Comparison of ENCODE assay signal across 23 cellular contexts in genomic region chr14:69886843-69887242, GRCh38. TPM values are rescaled to one million over a fixed set of nuclear protein-coding genes. Genes with fewer than 3 reads are reported as not detected.
DNase-seq lines count a peak whose midpoint lies in the region; TF ChIP-seq lines count a peak whose summit lies in the region.
"Had no signal": no experiment of that assay in that cellular context is flagged by ENCODE, and none has a peak within 500 bp of the region (broad histone marks: within the 10 kb centered on the region; RNA-seq: fewer than 3 reads in every experiment).

No MANE protein-coding gene starts in this region.

- no peaks in the 10 kb centered on the region for H4K20me1 ChIP-seq in MM.1S (ENCODE audit: insufficient read depth, low read length)
- H4K20me1 ChIP-seq in osteoblast (ENCODE audit: insufficient read depth, low read length) = no peaks in the 10 kb centered on the region

- H3K36me3 ChIP-seq in MM.1S (replicated peaks; ENCODE audit: insufficient read depth, low read length) (no peaks in the 10 kb centered on the region), osteoblast (ENCODE audit: insufficient read depth, low read length) (no peaks in the 10 kb centered on the region)
- H3K36me3 ChIP-seq: Peyer's patch, thoracic aorta had no signal

- DNase-seq in DMS 273 treated with DMSO at 0.1 percent for 48 hours (lab: John Stamatoyannopoulos, UW) = peak; percentile 19
- DNase-seq in MM.1S = no peak
- no peak for DNase-seq in epithelial cell of prostate (ENCODE audit: low read depth, low spot score)
- DNase-seq in osteoblast (ENCODE audit: insufficient read length, low spot score, missing footprints) = peak; percentile 89
- DNase-seq in NCI-H128 (lab: John Stamatoyannopoulos, UW; ENCODE audit: unreplicated experiment) = no peak
- no peak for DNase-seq in DMS79 (lab: John Stamatoyannopoulos, UW)
- no peak for DNase-seq in cerebellar nuclear complex (lab: John Stamatoyannopoulos, UW)
- DNase-seq in activated gamma-delta T cell (lab: John Stamatoyannopoulos, UW) = no peak
- DNase-seq: activated CD4-positive, alpha-beta memory T cell treated with anti-CD3 and anti-CD28 coated beads for 36 hours; activated naive CD4-positive, alpha-beta T cell treated with anti-CD3 and anti-CD28 coated beads, Interleukin-2, amount 50 U/mL, for 16 hours; activated T-cell treated with anti-CD3 and anti-CD28 coated beads for 4 hours; body of pancreas; GDM1; head of caudate nucleus; left ventricle myocardium superior; NCI-H1694 treated with DMSO at 0.1 percent for 48 hours; NCI-H345; Peyer's patch; retina; stimulated activated CD4-positive, alpha-beta T cell treated with anti-CD3 and anti-CD28 coated beads, Interleukin-15, amount 100 ng/mL, for 24 hours had no signal

- H3K4me1 ChIP-seq in MM.1S (ENCODE audit: low read length) (peaks cover 10% of the 10 kb centered on the region; the same call in 1 of the 2 replicates), osteoblast (ENCODE audit: insufficient read depth, low read length) (peaks cover 21% of the 10 kb centered on the region)
- H3K4me1 ChIP-seq: Peyer's patch had no signal

- TF ChIP-seq CTCF in MM.1S (IDR thresholded peaks at IDR 0.05; ENCODE audit: low read length) (no peak), osteoblast (IDR thresholded peaks at IDR 0.05; ENCODE audit: extremely low read depth, low read depth, low read length) (no peak)

- peak overlapping the region; percentile 29; the same call in 1 of the 2 replicates for H3K4me2 ChIP-seq in MM.1S (ENCODE audit: low read depth, low read length)
- H3K4me2 ChIP-seq in osteoblast (ENCODE audit: insufficient read depth, low read length) = peak overlapping the region; percentile 50

- H3K79me2 ChIP-seq in MM.1S (ENCODE audit: low read length) (peaks cover 18% of the 10 kb centered on the region; the same call in 1 of the 2 replicates), osteoblast (ENCODE audit: insufficient read depth, low read length) (no peaks in the 10 kb centered on the region)

- H3K9me3 ChIP-seq in MM.1S (replicated peaks; ENCODE audit: insufficient read depth, low read length) = no peaks in the 10 kb centered on the region
- H3K9me3 ChIP-seq in osteoblast (ENCODE audit: low read depth, low read length) = no peaks in the 10 kb centered on the region
- H3K9me3 ChIP-seq: body of pancreas, Peyer's patch, thoracic aorta had no signal

- H3K4me3 ChIP-seq in MM.1S (ENCODE audit: low read length) (no peak overlapping the region), osteoblast (ENCODE audit: insufficient read depth, low read length) (no peak overlapping the region)
- H3K4me3 ChIP-seq: body of pancreas, Peyer's patch, SK-N-MC, thoracic aorta had no signal

- no peak overlapping the region for H3K27ac ChIP-seq in MM.1S (ENCODE audit: low read length)
- H3K27ac ChIP-seq in epithelial cell of prostate = peak overlapping the region; percentile 54
- H3K27ac ChIP-seq in osteoblast (ENCODE audit: low read depth, low read length) = peak overlapping the region; percentile 82
- H3K27ac ChIP-seq: body of pancreas, Peyer's patch, SK-N-MC, thoracic aorta had no signal

- H3K27me3 ChIP-seq in MM.1S (replicated peaks; ENCODE audit: insufficient read depth, low read length) = no peaks in the 10 kb centered on the region
- no peaks in the 10 kb centered on the region for H3K27me3 ChIP-seq in osteoblast (ENCODE audit: insufficient read depth, low read length)
- H3K27me3 ChIP-seq: body of pancreas, Peyer's patch had no signal

- H3K9me2 ChIP-seq in MM.1S (replicated peaks; ENCODE audit: insufficient read depth, low read length) = no peaks in the 10 kb centered on the region

- H3K9ac ChIP-seq in MM.1S (ENCODE audit: low read length) = no peak overlapping the region

- H2AFZ ChIP-seq in MM.1S (ENCODE audit: low read length) = no peak overlapping the region
- no peak overlapping the region for H2AFZ ChIP-seq in osteoblast (ENCODE audit: low read length)

- H3F3A ChIP-seq in MM.1S (ENCODE audit: insufficient read depth, low read length) = no peaks in the 10 kb centered on the region

RNA-seq across cellular contexts. Expression of gene SMOC1, which starts 7.6 kb away (rescaled TPM):
- total RNA-seq in osteoblast = 25.7 and 34.8 TPM in 2 replicates
- total RNA-seq: activated CD4-positive, alpha-beta memory T cell treated with anti-CD3 and anti-CD28 coated beads for 36 hours; T-helper 2 cell treated with Interferon-gamma antibody and Interleukin-4, amounts not matched to agents 100 ng/mL and 5 ng/mL, for 36 hours had no signal

Comparison
In these comparisons a context has a peak if more than half of its experiments do, and no peak if none do; other contexts are left out.
1. DNase-seq: peak in DMS 273 treated with DMSO at 0.1 percent for 48 hours (single experiment) and osteoblast (single experiment); none in MM.1S (single experiment), epithelial cell of prostate (single experiment), NCI-H128 (single experiment), DMS79 (single experiment), cerebellar nuclear complex (0 of 2) and activated gamma-delta T cell (single experiment).